ENCODE assay signal across 1 cellular context in the genomic region with DNA sequence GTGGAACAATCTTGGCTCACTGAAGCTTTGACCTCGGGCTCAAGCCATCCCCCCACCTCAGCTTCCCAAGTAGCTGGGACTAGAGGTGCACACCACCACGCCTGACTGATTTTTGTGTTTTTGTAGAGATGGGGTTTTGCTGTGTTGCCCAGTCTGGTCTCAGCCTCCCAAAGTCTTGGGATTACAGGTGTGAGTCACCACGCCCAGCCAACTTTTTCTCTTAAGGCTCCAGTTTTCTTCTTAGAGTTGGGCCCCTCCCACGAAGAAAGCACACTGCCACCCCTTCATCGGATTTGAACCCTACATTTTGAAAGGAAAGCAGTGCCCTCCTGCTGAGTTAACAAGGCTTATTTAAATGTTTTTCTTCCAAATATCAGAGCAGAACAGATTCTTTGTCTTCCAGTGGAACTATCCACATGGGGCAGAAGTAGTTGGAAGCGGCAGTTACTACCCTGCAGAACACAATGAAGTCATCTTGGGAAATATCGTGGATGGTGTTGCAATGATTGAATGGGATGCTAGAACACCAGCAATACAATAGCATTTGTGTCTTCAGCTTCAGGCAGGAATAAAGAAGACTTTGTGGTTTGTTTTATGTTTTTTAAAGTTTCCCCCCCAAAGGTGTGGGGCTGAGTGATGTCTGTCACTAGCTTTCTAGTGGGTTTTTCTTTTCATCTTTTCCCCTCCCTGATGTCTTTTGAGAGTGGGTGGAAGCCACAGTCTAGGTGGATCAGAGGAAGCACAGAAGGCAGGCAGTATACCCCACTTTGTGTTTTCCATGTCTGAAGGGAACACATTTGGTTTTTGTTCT.
TF ChIP-seq lines count a peak whose summit lies in the region.

No MANE protein-coding gene starts in this region.

TF ChIP-seq in IMR-90, 13 proteins besides CTCF, POLR2A, EP300 and RAD21 (continued from another document):
- TF ChIP-seq ELK1 (IDR thresholded peaks at IDR 0.05; ENCODE audit: borderline replicate concordance, low read depth, low read length) (no peak), SMC3 (IDR thresholded peaks at IDR 0.05; ENCODE audit: low read depth, low read length) (no peak), RCOR1 (IDR thresholded peaks at IDR 0.05; ENCODE audit: insufficient replicate concordance, low read length) (no peak)
